In genomic region chr1:109817881-109818280, GRCh38 we compare ENCODE assay signal across 20 cellular contexts. TPM values are rescaled to one million over a fixed set of nuclear protein-coding genes. Genes with fewer than 3 reads are reported as not detected.
DNase-seq lines count a peak whose midpoint lies in the region; ATAC-seq, FAIRE-seq and TF ChIP-seq lines count a peak whose summit lies in the region.
"Had no signal": no experiment of that assay in that cellular context is flagged by ENCODE, and none has a peak within 500 bp of the region (broad histone marks: within the 10 kb centered on the region; RNA-seq: fewer than 3 reads in every experiment).

No MANE protein-coding gene starts in this region.

- H2BK15ac ChIP-seq in neuronal stem cell (ENCODE audit: low read length) = no peak overlapping the region

- H3K27me3 ChIP-seq in left ventricle myocardium inferior (ENCODE audit: low read depth) = no peaks in the 10 kb centered on the region
- no peaks in the 10 kb centered on the region for H3K27me3 ChIP-seq in right cardiac atrium (ENCODE audit: control insufficient read depth, insufficient read depth)
- H3K27me3 ChIP-seq in neuronal stem cell (ENCODE audit: control insufficient read depth in 3 of 3, insufficient read depth in 3 of 3, low read depth in 1 of 3, low read length in 3 of 3) = no peaks in the 10 kb centered on the region
- no peaks in the 10 kb centered on the region for H3K27me3 ChIP-seq in osteoblast (ENCODE audit: insufficient read depth, low read length)
- H3K27me3 ChIP-seq: SJSA1 had no signal

- no peaks in the 10 kb centered on the region for H3K36me3 ChIP-seq in left ventricle myocardium inferior
- no peaks in the 10 kb centered on the region for H3K36me3 ChIP-seq in neuronal stem cell (replicated peaks in 1 of 2; ENCODE audit: control insufficient read depth in 2 of 2, insufficient read depth in 2 of 2, low read length in 2 of 2)
- no peaks in the 10 kb centered on the region for H3K36me3 ChIP-seq in osteoblast (ENCODE audit: insufficient read depth, low read length)
- H3K36me3 ChIP-seq: SJSA1 had no signal

- no peaks in the 10 kb centered on the region for H3K36me3 Mint-ChIP-seq in activated B cell treated with CpG ODN at 0.5 μM for 24 hours (ENCODE audit: low read depth)

- WGBS in right cardiac atrium = 99% methylated on average over 2 of the region's 2 CpGs
- WGBS in neuronal stem cell (ENCODE audit: extremely low coverage in 2 of 2, insufficient read length in 2 of 2, insufficient replicate concordance in 1 of 2), 2 donors = no CpG with 5 or more reads among the region's 2 CpGs

- no peak overlapping the region for H2AFZ ChIP-seq in neuronal stem cell (ENCODE audit: low read length)
- H2AFZ ChIP-seq in osteoblast (ENCODE audit: low read length) = no peak overlapping the region
- H2AFZ ChIP-seq: PC-9 had no signal

- H3K4me3 Mint-ChIP-seq in activated B cell treated with CpG ODN at 0.5 μM for 24 hours = no peak overlapping the region
- H3K4me3 Mint-ChIP-seq: CD4-positive, CD25-positive, alpha-beta regulatory T cell had no signal

- H3K4me3 ChIP-seq in left ventricle myocardium inferior (no peak overlapping the region), right cardiac atrium (ENCODE audit: low read length) (no peak overlapping the region), neuronal stem cell (ENCODE audit: low read length in 2 of 2) (no peak overlapping the region), osteoblast (ENCODE audit: insufficient read depth, low read length) (no peak overlapping the region)
- H3K4me3 ChIP-seq: PC-9, SJSA1 had no signal

- CTCF ChIA-PET in activated B cell treated with CpG ODN at 0.5 μM for 24 hours (lab: Charles Lee) = interaction anchor here (1.2 kb wide), 1 partner anchor 178 kb away, joined by 4 read pairs; no protein-coding TSS in a partner anchor

- H3K4me1 ChIP-seq in left ventricle myocardium inferior = peaks cover 41% of the 10 kb centered on the region
- H3K4me1 ChIP-seq in right cardiac atrium (ENCODE audit: control insufficient read depth, insufficient read depth, low read length) = peaks cover 23% of the 10 kb centered on the region
- H3K4me1 ChIP-seq in neuronal stem cell (ENCODE audit: control insufficient read depth in 2 of 2, insufficient read depth in 1 of 2, low read depth in 1 of 2, low read length in 2 of 2) = peaks cover 0 to 4% of the 10 kb centered on the region in 2 donors
- H3K4me1 ChIP-seq in osteoblast (ENCODE audit: insufficient read depth, low read length) = peaks cover 22% of the 10 kb centered on the region

- H4K91ac ChIP-seq in neuronal stem cell (ENCODE audit: low read depth, low read length, poor library complexity) = no peak overlapping the region

- H3K27me3 Mint-ChIP-seq in activated B cell treated with CpG ODN at 0.5 μM for 24 hours = no peaks in the 10 kb centered on the region

- TF ChIP-seq CTCF in left ventricle myocardium inferior (IDR thresholded peaks at IDR 0.05; ENCODE audit: borderline replicate concordance) (no peak), activated B cell treated with CpG ODN at 0.5 μM for 24 hours (IDR thresholded peaks at IDR 0.05) (no peak), osteoblast (IDR thresholded peaks at IDR 0.05; ENCODE audit: extremely low read depth, low read depth, low read length) (no peak)

- H4K8ac ChIP-seq in neuronal stem cell (ENCODE audit: low read depth, low read length) = no peak overlapping the region

- H3K9me3 ChIP-seq in left ventricle myocardium inferior (replicated peaks) (peaks cover 13% of the 10 kb centered on the region), right cardiac atrium (ENCODE audit: control insufficient read depth, low read length) (no peaks in the 10 kb centered on the region), neuronal stem cell (replicated peaks in 1 of 2; ENCODE audit: control insufficient read depth in 2 of 2, insufficient read depth in 1 of 2, low read depth in 1 of 2, low read length in 2 of 2) (peaks cover 7 to 8% of the 10 kb centered on the region in 2 donors), osteoblast (ENCODE audit: low read depth, low read length) (peaks cover 3% of the 10 kb centered on the region)

- peak overlapping the region; percentile 41 for H3K27ac Mint-ChIP-seq in activated B cell treated with CpG ODN at 0.5 μM for 24 hours

- peaks cover 4% of the 10 kb centered on the region for H3K9me3 Mint-ChIP-seq in activated B cell treated with CpG ODN at 0.5 μM for 24 hours

- H2BK120ac ChIP-seq in neuronal stem cell (ENCODE audit: low read depth, low read length) = no peak overlapping the region

- no peak overlapping the region for H3K4ac ChIP-seq in neuronal stem cell (ENCODE audit: low read length)

- no peak for TF ChIP-seq POLR2A in GM12891 (IDR thresholded peaks at IDR 0.05; ENCODE audit: low read depth, low read length)

- peak overlapping the region; percentile 54 for H3K27ac ChIP-seq in left ventricle myocardium inferior (replicated peaks)
- no peak overlapping the region for H3K27ac ChIP-seq in right cardiac atrium (ENCODE audit: low read length)
- H3K27ac ChIP-seq in neuronal stem cell (replicated peaks; ENCODE audit: low read length) = no peak overlapping the region
- no peak overlapping the region for H3K27ac ChIP-seq in osteoblast (ENCODE audit: low read depth, low read length)
- H3K27ac ChIP-seq: PC-9, SJSA1 had no signal

- peak overlapping the region; percentile 20 for H3K23ac ChIP-seq in neuronal stem cell (ENCODE audit: low read depth, low read length, poor library complexity)

- H3K18ac ChIP-seq in neuronal stem cell (ENCODE audit: low read length) = no peak overlapping the region

- no peak overlapping the region for H3K9ac ChIP-seq in neuronal stem cell (ENCODE audit: low read depth, low read length, poor library complexity)

- FAIRE-seq in urothelium cell line (lab: Jason Lieb, UNC) = no peak
- FAIRE-seq in GM12891 (lab: Jason Lieb, UNC) = no peak
- FAIRE-seq: A204.1, H1 had no signal

- DNase-seq in left ventricle myocardium inferior (no peak), right cardiac atrium (no peak), activated B cell treated with CpG ODN at 0.5 μM for 24 hours (no peak), neuronal stem cell (ENCODE audit: low spot score) (no peak), urothelium cell line (ENCODE audit: low spot score) (peak; percentile 2), activated gamma-delta T cell (lab: John Stamatoyannopoulos, UW) (no peak), osteoblast (ENCODE audit: insufficient read length, low spot score, missing footprints) (no peak), GM12891 (ENCODE audit: insufficient read length, low spot score) (no peak)
- DNase-seq: CD4-positive, CD25-positive, alpha-beta regulatory T cell; KG1; NCI-H1048; NCI-H1436 treated with DMSO at 0.1 percent for 48 hours; NCI-H2081 treated with DMSO at 0.1 percent for 48 hours; NCI-H510A treated with DMSO at 0.1 percent for 48 hours; NCI-H82; PC-9 had no signal

- no peak overlapping the region for H3K4me2 ChIP-seq in neuronal stem cell (ENCODE audit: insufficient read depth, low read length, poor library complexity, severe bottlenecking)
- no peak overlapping the region for H3K4me2 ChIP-seq in osteoblast (ENCODE audit: insufficient read depth, low read length)
- H3K4me2 ChIP-seq: PC-9 had no signal

- peaks cover 41% of the 10 kb centered on the region for H3K4me1 Mint-ChIP-seq in activated B cell treated with CpG ODN at 0.5 μM for 24 hours

- H2BK12ac ChIP-seq in neuronal stem cell (ENCODE audit: low read length) = no peak overlapping the region

- intact Hi-C loops in left ventricle myocardium inferior (cut with micrococcal nuclease) (loop anchor here (10.0 kb wide), 1 partner anchor 97 kb away; the partner anchor contains the start of gene CSF1), right cardiac atrium (cut with DNase I) (no loop called here), activated B cell treated with CpG ODN at 0.5 μM for 24 hours (cut with micrococcal nuclease) (loop anchor here (2.0 kb wide), 1 partner anchor 69 kb away; no protein-coding TSS in a partner anchor)

- no peaks in the 10 kb centered on the region for H3K79me1 ChIP-seq in neuronal stem cell (ENCODE audit: low read depth, low read length)

- no peak overlapping the region for H2BK5ac ChIP-seq in neuronal stem cell (ENCODE audit: low read length)

- no peak overlapping the region for H2AK5ac ChIP-seq in neuronal stem cell (ENCODE audit: low read depth, low read length)

- H3K14ac ChIP-seq in neuronal stem cell (ENCODE audit: low read length) = no peak overlapping the region

- ATAC-seq in right cardiac atrium (no peak), activated B cell treated with CpG ODN at 0.5 μM for 24 hours (ENCODE audit: low read depth) (no peak)

- POLR2A ChIA-PET in activated B cell treated with CpG ODN at 0.5 μM for 24 hours (lab: Charles Lee) = no interaction called here

- H4K20me1 ChIP-seq in osteoblast (ENCODE audit: insufficient read depth, low read length) = no peaks in the 10 kb centered on the region

- no peaks in the 10 kb centered on the region for H3K79me2 ChIP-seq in osteoblast (ENCODE audit: insufficient read depth, low read length)

TF ChIP-seq in GM12891, 5 proteins besides CTCF, POLR2A, EP300 and RAD21:
- TF ChIP-seq TAF1 (IDR thresholded peaks at IDR 0.05; ENCODE audit: low read depth, low read length) = no peak
- no peak for TF ChIP-seq SPI1 (IDR thresholded peaks at IDR 0.05; ENCODE audit: low read depth, low read length)
- no peak for TF ChIP-seq POLR2AphosphoS5 (IDR thresholded peaks at IDR 0.05; ENCODE audit: low read depth, low read length)
- no peak for TF ChIP-seq PAX5 (IDR thresholded peaks at IDR 0.05; ENCODE audit: insufficient read depth, low read length, severe bottlenecking)
- no peak for TF ChIP-seq POU2F2 (IDR thresholded peaks at IDR 0.05; ENCODE audit: low read depth, low read length)
TF ChIP-seq in GM12891: peak in this region for 0.

RNA-seq across cellular contexts. Expression of gene EPS8L3, which starts 54.2 kb away (rescaled TPM):
- 0.11 TPM for total RNA-seq in left ventricle myocardium inferior
- not detected for total RNA-seq in right cardiac atrium
- not detected for polyA plus RNA-seq in right cardiac atrium
- total RNA-seq in activated B cell treated with CpG ODN at 0.5 μM for 24 hours = not detected in 2 replicates
- not detected for polyA plus RNA-seq in neuronal stem cell (2013, experiment 1 of 2)
- 0.03 TPM for polyA plus RNA-seq in neuronal stem cell (2013, experiment 2 of 2)
- not detected in 2 replicates for total RNA-seq in osteoblast
- polyA plus RNA-seq in GM12891 (2012; ENCODE audit: low read depth, missing spikeins) = not detected
- total RNA-seq: CD4-positive, CD25-positive, alpha-beta regulatory T cell; H1; MCF 10A; SJSA1 had no signal
- polyA plus RNA-seq: CD4-positive, CD25-positive, alpha-beta regulatory T cell; H1 had no signal

Comparison
In these comparisons a context has a peak if more than half of its experiments do, and no peak if none do; other contexts are left out.
1. intact Hi-C loops: an anchor here in left ventricle myocardium inferior (10.0 kb wide) and activated B cell treated with CpG ODN at 0.5 μM for 24 hours (2.0 kb wide); none called in right cardiac atrium.